8 cellular contexts compared by ENCODE assay signal in genomic region chr20:62143976-62144825, GRCh38. TPM values are rescaled to one million over a fixed set of nuclear protein-coding genes. Genes with fewer than 3 reads are reported as not detected.
DNase-seq lines count a peak whose midpoint lies in the region; ATAC-seq and TF ChIP-seq lines count a peak whose summit lies in the region.

No MANE protein-coding gene starts in this region.

- no peaks in the 10 kb centered on the region for H3K9me3 ChIP-seq in upper lobe of left lung

- DNase-seq in NCI-H345 (lab: John Stamatoyannopoulos, UW): peak; percentile 59
- DNase-seq in NCI-H345 treated with DMSO at 0.1 percent for 48 hours (lab: John Stamatoyannopoulos, UW; ENCODE audit: unreplicated experiment): no peak
- DNase-seq in NCI-H69 (lab: John Stamatoyannopoulos, UW): peak; percentile 37
- DNase-seq in activated T-cell treated with anti-CD3 and anti-CD28 coated beads, Interleukin-2, amount 50 U/mL, for 1 hour: peak; percentile 68
- DNase-seq in fibroblast of mammary gland (ENCODE audit: low read depth): peak; percentile 58
- peak; percentile 54 for DNase-seq in nephron progenitor cell
- peak; percentile 61 to 91 for DNase-seq in upper lobe of left lung

- 1 to 3% methylated on average over 11 to 24 of the region's 100 CpGs for WGBS in upper lobe of left lung, 2 donors

- no peak for TF ChIP-seq CTCF in fibroblast of mammary gland (conservative IDR thresholded peaks at IDR 0.05; ENCODE audit: control insufficient read depth, insufficient read depth, low read depth, low read length)
- TF ChIP-seq CTCF in nephron progenitor cell (IDR thresholded peaks at IDR 0.05): no peak
- TF ChIP-seq CTCF in upper lobe of left lung (IDR thresholded peaks at IDR 0.05): no peak

- peaks cover 28 to 52% (median 36%) of the 10 kb centered on the region in 4 donors for H3K4me1 ChIP-seq in upper lobe of left lung

- no peaks in the 10 kb centered on the region for H3K27me3 ChIP-seq in upper lobe of left lung

- H3K36me3 Mint-ChIP-seq in nephron progenitor cell (ENCODE audit: low read depth): peaks cover 31% of the 10 kb centered on the region

- TF ChIP-seq POLR2A in upper lobe of left lung (IDR thresholded peaks at IDR 0.05): peak in 1 of 4 donors; percentile 44

- ATAC-seq in HG02840 (IDR thresholded peaks at IDR 0.05; ENCODE audit: low FRiP score, unreplicated experiment) (peak; percentile 19), upper lobe of left lung (ENCODE audit: low FRiP score in 2 of 2) (peak; percentile 41 to 69)

- no peaks in the 10 kb centered on the region for H3K27me3 Mint-ChIP-seq in nephron progenitor cell (ENCODE audit: low read depth, poor library complexity)

- H3K4me3 ChIP-seq in fibroblast of mammary gland (ENCODE audit: control insufficient read depth, low read depth, low read length) (peak overlapping the region; percentile 61), upper lobe of left lung (peak overlapping the region; percentile 62 to 97 (median 90))

- H3K27ac ChIP-seq in upper lobe of left lung: peak overlapping the region; percentile 84 to 99 (median 96)

- H3K36me3 ChIP-seq in upper lobe of left lung: peaks cover 9 to 19% (median 11%) of the 10 kb centered on the region in 4 donors

- no peak for TF ChIP-seq EP300 in upper lobe of left lung (IDR thresholded peaks at IDR 0.05)

- peaks cover 46% of the 10 kb centered on the region for H3K4me1 Mint-ChIP-seq in nephron progenitor cell

- H3K27ac Mint-ChIP-seq in nephron progenitor cell: peak overlapping the region; percentile 96

- H3K9me3 Mint-ChIP-seq in nephron progenitor cell: no peaks in the 10 kb centered on the region

- peak overlapping the region; percentile 90 for H3K4me3 Mint-ChIP-seq in nephron progenitor cell

RNA-seq across cellular contexts. Expression of gene SS18L1, which starts 0.6 kb away (rescaled TPM):
- 10 to 100 TPM; 12.2 to 70.8 (median 19.7) TPM for total RNA-seq in upper lobe of left lung

RNA-seq across cellular contexts. Expression of gene PSMA7, which starts 1.0 kb away (rescaled TPM):
- 100 to 1,000 TPM; 186 to 317 (median 240) TPM for total RNA-seq in upper lobe of left lung

RNA-seq across cellular contexts. Expression of gene LSM14B, which starts 21.9 kb away (rescaled TPM):
- 10 to 100 TPM; 27.8 to 46.3 (median 36.4) TPM for total RNA-seq in upper lobe of left lung

RNA-seq across cellular contexts. Expression of gene MTG2, which starts 38.6 kb away (rescaled TPM):
- total RNA-seq in upper lobe of left lung: 10 to 100 TPM; 28.3 to 42.3 (median 32.0) TPM
